20 cellular contexts compared by ENCODE assay signal in the genomic region with DNA sequence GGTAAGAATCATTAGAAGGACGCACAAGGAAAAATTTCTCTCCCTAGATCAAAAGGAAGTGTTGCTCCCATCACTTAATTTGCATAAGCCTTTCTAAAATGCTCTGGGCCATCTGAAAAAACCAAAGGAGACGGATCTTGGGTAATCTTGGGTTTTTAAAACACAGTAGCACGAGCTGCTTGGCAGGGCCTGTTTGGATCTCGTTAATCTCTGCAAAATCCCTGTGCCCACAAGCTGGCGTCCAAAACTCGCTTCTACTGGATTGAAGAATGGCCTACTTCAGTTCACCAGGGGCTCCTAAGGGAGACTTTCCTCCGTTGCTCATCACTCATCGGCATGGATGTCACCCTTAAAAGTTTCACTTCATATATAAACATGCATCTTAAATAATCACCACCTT.
"Had no signal": no experiment of that assay in that cellular context is flagged by ENCODE, and none has a peak within 500 bp of the region (broad histone marks: within the 10 kb centered on the region; RNA-seq: fewer than 3 reads in every experiment).

No MANE protein-coding gene starts in this region.

- H3K27me3 Mint-ChIP-seq: activated CD4-positive, alpha-beta T cell treated with anti-CD3 and anti-CD28 coated beads for 36 hours; central memory CD8-positive, alpha-beta T cell; naive thymus-derived CD4-positive, alpha-beta T cell had no signal

- H3K27ac ChIP-seq: spleen, thoracic aorta had no signal

- H3K4me3 ChIP-seq: spleen, thoracic aorta had no signal

- H3K27me3 ChIP-seq: spleen had no signal

- H3K9me3 Mint-ChIP-seq: central memory CD8-positive, alpha-beta T cell; T-helper 2 cell treated with Interferon-gamma antibody and Interleukin-4, amounts not matched to agents 5 μg/mL and 100 μg/mL, for 36 hours had no signal

- ATAC-seq: activated CD4-positive, alpha-beta T cell treated with anti-CD3 and anti-CD28 coated beads for 36 hours; left colon; naive thymus-derived CD4-positive, alpha-beta T cell; right cardiac atrium; stimulated activated naive CD8-positive, alpha-beta T cell treated with anti-CD3 and anti-CD28 coated beads, Interleukin-15, Interleukin-2, amounts not matched to agents 100 U/mL and 50 U/mL, for 24 hours had no signal

- H3K4me3 Mint-ChIP-seq: activated CD4-positive, alpha-beta T cell treated with anti-CD3 and anti-CD28 coated beads for 36 hours; central memory CD8-positive, alpha-beta T cell; naive thymus-derived CD4-positive, alpha-beta T cell; T-helper 2 cell treated with Interferon-gamma antibody and Interleukin-4, amounts not matched to agents 5 μg/mL and 100 μg/mL, for 36 hours had no signal

- H3K9me3 ChIP-seq: spleen, thoracic aorta had no signal

- H3K27ac Mint-ChIP-seq: activated CD4-positive, alpha-beta T cell treated with anti-CD3 and anti-CD28 coated beads for 36 hours; T-helper 2 cell treated with Interferon-gamma antibody and Interleukin-4, amounts not matched to agents 5 μg/mL and 100 μg/mL, for 36 hours had no signal

- DNase-seq: activated CD4-positive, alpha-beta T cell treated with anti-CD3 and anti-CD28 coated beads for 36 hours; activated CD4-positive, alpha-beta T cell treated with anti-CD3 and anti-CD28 coated beads, Interleukin-2, amount 50 U/mL, for 4 hours; activated CD4-positive, CD25-positive, alpha-beta regulatory T cell; activated effector memory CD4-positive, alpha-beta T cell treated with Interleukin-2 at 50 U/mL for 16 hours; activated naive CD4-positive, alpha-beta T cell treated with Interleukin-2 at 50 U/mL for 16 hours; activated T-cell treated with anti-CD3 and anti-CD28 coated beads for 4 hours; dermis blood vessel endothelial cell; effector memory CD4-positive, alpha-beta T cell; foreskin fibroblast; left colon; naive thymus-derived CD4-positive, alpha-beta T cell; right cardiac atrium; spleen; stimulated activated CD4-positive, alpha-beta T cell treated with anti-CD3 and anti-CD28 coated beads, Interleukin-2, amount 100 ng/mL, for 48 hours; stimulated activated naive CD8-positive, alpha-beta T cell treated with anti-CD3 and anti-CD28 coated beads, Interleukin-15, Interleukin-2, amounts not matched to agents 100 U/mL and 50 U/mL, for 24 hours; T-helper 1 cell; trophoblast cell had no signal
